ENCODE assay signal across 18 cellular contexts in the genomic region with DNA sequence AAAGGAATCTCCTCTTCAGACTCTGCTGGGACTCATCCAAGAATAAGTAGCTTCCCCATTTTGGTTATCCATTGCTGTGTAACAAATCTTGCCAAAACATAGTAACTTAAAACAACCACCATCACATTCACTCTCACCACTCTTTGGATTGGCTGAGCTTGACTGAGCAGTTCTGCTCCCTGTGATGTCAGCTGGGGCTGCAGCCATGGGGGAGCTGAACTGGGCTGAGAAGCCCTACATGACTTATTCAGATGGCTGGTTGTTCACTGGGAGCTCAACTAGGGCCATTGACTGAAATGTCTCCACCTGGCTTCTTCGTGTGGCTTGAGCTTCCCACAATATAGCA. TPM values are rescaled to one million over a fixed set of nuclear protein-coding genes. Genes with fewer than 3 reads are reported as not detected.
DNase-seq lines count a peak whose midpoint lies in the region; ATAC-seq, FAIRE-seq and TF ChIP-seq lines count a peak whose summit lies in the region.
"Had no signal": no experiment of that assay in that cellular context is flagged by ENCODE, and none has a peak within 500 bp of the region (broad histone marks: within the 10 kb centered on the region; RNA-seq: fewer than 3 reads in every experiment).

No MANE protein-coding gene starts in this region.

- no peak for FAIRE-seq in GM12892 (lab: Jason Lieb, UNC)
- FAIRE-seq: GM12878 had no signal

- H3K36me3 ChIP-seq in body of pancreas (replicated peaks in 1 of 2; ENCODE audit: insufficient read depth in 1 of 2, low read depth in 2 of 2) (no peaks in the 10 kb centered on the region), lung (ENCODE audit: control insufficient read depth in 2 of 2, insufficient read depth in 2 of 2, low read length in 2 of 2) (no peaks in the 10 kb centered on the region), stomach smooth muscle (ENCODE audit: control insufficient read depth in 2 of 2, insufficient read depth in 2 of 2, low read length in 2 of 2) (no peaks in the 10 kb centered on the region)
- H3K36me3 ChIP-seq: cardiac muscle cell, gastrocnemius medialis, ovary had no signal

- in situ Hi-C loops in GM13976 (cut with MboI; ENCODE audit: low sequenced_read_pairs, unreplicated experiment): no loop called here

- H3K4me3 ChIP-seq in body of pancreas (no peak overlapping the region), lung (no peak overlapping the region), stomach smooth muscle (ENCODE audit: low read length in 2 of 2) (no peak overlapping the region)
- H3K4me3 ChIP-seq: cardiac muscle cell, gastrocnemius medialis, GM12878, ovary had no signal

- WGBS in body of pancreas, 2 donors: 70 to 100% methylated on average over 1 of the region's 1 CpG
- 82 to 90% methylated on average over 1 of the region's 1 CpG for WGBS in lung, 2 donors

- intact Hi-C loops in body of pancreas (cut with DNase I): no loop called here

- H3K27ac ChIP-seq in body of pancreas: peak overlapping the region; percentile 55 to 80 (median 70)
- peak overlapping the region in 1 of 2 donors; percentile 37 for H3K27ac ChIP-seq in lung (ENCODE audit: low read depth in 1 of 2, low read length in 1 of 2)
- H3K27ac ChIP-seq in stomach smooth muscle (ENCODE audit: low read length): peak overlapping the region; percentile 2
- H3K27ac ChIP-seq: cardiac muscle cell, gastrocnemius medialis, ovary had no signal

- TF ChIP-seq CTCF in body of pancreas (IDR thresholded peaks at IDR 0.05) (no peak), lung (IDR thresholded peaks at IDR 0.05; ENCODE audit: control extremely low read depth, extremely low read depth) (no peak), GM13976 (IDR thresholded peaks at IDR 0.05; ENCODE audit: borderline replicate concordance, control extremely low read depth, extremely low read depth, insufficient read depth, missing control alignments) (no peak)

- H3K9ac ChIP-seq in stomach smooth muscle (ENCODE audit: low read length in 2 of 2): no peak overlapping the region

- no peak for TF ChIP-seq POLR2A in body of pancreas (IDR thresholded peaks at IDR 0.05)
- TF ChIP-seq POLR2A in GM12892 (IDR thresholded peaks at IDR 0.05; ENCODE audit: low read depth, low read length): no peak

- DNase-seq in Kasumi-1 (lab: John Stamatoyannopoulos, UW) (peak; percentile 37 to 49), body of pancreas (no peak), lung (ENCODE audit: low spot score) (no peak), GM13976 (ENCODE audit: low spot score) (no peak), GM12892 (ENCODE audit: insufficient read length) (no peak)
- DNase-seq in activated naive CD4-positive, alpha-beta T cell treated with anti-CD3 and anti-CD28 coated beads, Interleukin-2, amount 50 U/mL, for 16 hours: no peak
- DNase-seq: activated CD8-positive, alpha-beta memory T cell treated with anti-CD3 and anti-CD28 coated beads, Interleukin-2, amount 50 U/mL, for 4 hours; CD8-positive, alpha-beta memory T cell; endodermal cell; immature natural killer cell; mesendoderm; NCI-H146; ovary had no signal

- H3K27me3 ChIP-seq in body of pancreas (no peaks in the 10 kb centered on the region), lung (ENCODE audit: control insufficient read depth, insufficient read depth) (no peaks in the 10 kb centered on the region), stomach smooth muscle (ENCODE audit: control insufficient read depth in 1 of 2, insufficient read depth in 2 of 2, low read length in 2 of 2) (no peaks in the 10 kb centered on the region)
- H3K27me3 ChIP-seq: cardiac muscle cell, gastrocnemius medialis, ovary had no signal

- H3K4me1 ChIP-seq in body of pancreas (peaks cover 30% of the 10 kb centered on the region), lung (ENCODE audit: control insufficient read depth in 2 of 2, insufficient read depth in 2 of 2, low read length in 2 of 2) (peaks cover 0 to 7% of the 10 kb centered on the region in 2 donors), stomach smooth muscle (ENCODE audit: control insufficient read depth, insufficient read depth, low read length) (peaks cover 7% of the 10 kb centered on the region)

- ATAC-seq in body of pancreas (no peak), lung (ENCODE audit: insufficient read depth, low FRiP score) (peak; percentile 30), HG02678 (IDR thresholded peaks at IDR 0.05; ENCODE audit: unreplicated experiment) (no peak)
- ATAC-seq: GM12878 had no signal

- H3K9me3 ChIP-seq in body of pancreas: no peaks in the 10 kb centered on the region
- no peaks in the 10 kb centered on the region for H3K9me3 ChIP-seq in lung (ENCODE audit: control insufficient read depth in 2 of 2, insufficient read depth in 1 of 2, low read length in 1 of 2)
- no peaks in the 10 kb centered on the region for H3K9me3 ChIP-seq in stomach smooth muscle (ENCODE audit: control insufficient read depth in 2 of 2, low read length in 2 of 2)
- H3K9me3 ChIP-seq: gastrocnemius medialis, ovary had no signal

RNA-seq across cellular contexts. Expression of a gene that starts 36.9 kb away (rescaled TPM):
- total RNA-seq in body of pancreas: 10 to 100 TPM; 67.6 to 70.3 TPM
- total RNA-seq in lung: 100 to 1,000 TPM; 122 to 138 TPM
- 10 to 100 TPM; 50.5 to 87.0 TPM for polyA plus RNA-seq in lung
- polyA plus RNA-seq in GM12892 (2012; ENCODE audit: missing spikeins): 133 TPM

Comparison
In these comparisons a context has a peak if more than half of its experiments do, and no peak if none do; other contexts are left out.
1. DNase-seq: peak in Kasumi-1 (2 of 2); none in body of pancreas (0 of 4), lung (single experiment), GM13976 (single experiment), activated naive CD4-positive, alpha-beta T cell treated with anti-CD3 and anti-CD28 coated beads, Interleukin-2, amount 50 U/mL, for 16 hours (single experiment) and GM12892 (single experiment).